In the genomic region with DNA sequence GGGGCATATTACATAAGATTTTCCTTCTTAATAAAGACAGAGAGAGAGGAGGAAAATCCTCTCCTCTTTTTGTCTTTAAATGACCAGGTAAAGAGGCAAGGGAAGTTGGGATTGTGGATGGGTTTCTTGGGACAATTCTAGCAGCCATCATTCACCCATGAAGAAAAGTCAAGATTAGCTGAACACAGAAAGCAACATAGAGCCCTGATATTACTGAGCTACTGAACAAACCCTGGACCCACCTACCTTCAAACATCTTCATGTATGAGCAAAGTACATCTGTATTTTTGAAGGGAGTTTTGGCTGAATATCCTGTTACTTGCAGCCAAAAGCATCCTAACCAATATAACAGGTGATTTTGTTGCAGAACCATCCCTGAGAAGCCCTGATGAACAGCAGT, we compare ENCODE assay signal across 18 cellular contexts. TPM values are rescaled to one million over a fixed set of nuclear protein-coding genes. Genes with fewer than 3 reads are reported as not detected.
DNase-seq lines count a peak whose midpoint lies in the region; ATAC-seq and TF ChIP-seq lines count a peak whose summit lies in the region.
"Had no signal": no experiment of that assay in that cellular context is flagged by ENCODE, and none has a peak within 500 bp of the region (broad histone marks: within the 10 kb centered on the region; RNA-seq: fewer than 3 reads in every experiment).

No MANE protein-coding gene starts in this region.

- H3K4me1 Mint-ChIP-seq in activated naive CD4-positive, alpha-beta T cell treated with anti-CD3 and anti-CD28 coated beads, Interleukin-2, amount 10 ng/mL, durations not matched to agents 7 days and 5 days, result peaks cover 48% of the 10 kb centered on the region
- peaks cover 44% of the 10 kb centered on the region for H3K4me1 Mint-ChIP-seq in HFFc6 (ENCODE audit: low read depth)
- H3K4me1 Mint-ChIP-seq in activated T-helper 1 cell treated with anti-CD3 and anti-CD28 coated beads, Interleukin-12 subunit alpha, Interleukin-12 subunit beta, Interleukin-2, Interleukin-4 antibody, amounts not matched to agents 30 ng/mL and 10 ng/mL and 1 ng/mL, durations not matched to agents 14 hours and 24 hours and 36 hours (ENCODE audit: low read depth), result peaks cover 53% of the 10 kb centered on the region

- no peak overlapping the region for H3K27ac Mint-ChIP-seq in activated naive CD4-positive, alpha-beta T cell treated with anti-CD3 and anti-CD28 coated beads, Interleukin-2, amount 10 ng/mL, durations not matched to agents 7 days and 5 days
- H3K27ac Mint-ChIP-seq in HFFc6, result no peak overlapping the region
- H3K27ac Mint-ChIP-seq in activated T-helper 1 cell treated with anti-CD3 and anti-CD28 coated beads, Interleukin-12 subunit alpha, Interleukin-12 subunit beta, Interleukin-2, Interleukin-4 antibody, amounts not matched to agents 30 ng/mL and 10 ng/mL and 1 ng/mL, durations not matched to agents 14 hours and 24 hours and 36 hours, result peak overlapping the region; percentile 23

- no peak overlapping the region for H3K4me2 ChIP-seq in osteoblast (ENCODE audit: insufficient read depth, low read length)

- no peak overlapping the region for H2AFZ ChIP-seq in osteoblast (ENCODE audit: low read length)

- H3K4me3 ChIP-seq in osteoblast (ENCODE audit: insufficient read depth, low read length), result no peak overlapping the region
- H3K4me3 ChIP-seq: heart left ventricle, lower lobe of right lung, thoracic aorta had no signal

- H3K27me3 Mint-ChIP-seq in activated naive CD4-positive, alpha-beta T cell treated with anti-CD3 and anti-CD28 coated beads, Interleukin-2, amount 10 ng/mL, durations not matched to agents 7 days and 5 days, result no peaks in the 10 kb centered on the region
- H3K27me3 Mint-ChIP-seq in HFFc6 (ENCODE audit: insufficient read depth), result no peaks in the 10 kb centered on the region
- H3K27me3 Mint-ChIP-seq in activated T-helper 1 cell treated with anti-CD3 and anti-CD28 coated beads, Interleukin-12 subunit alpha, Interleukin-12 subunit beta, Interleukin-2, Interleukin-4 antibody, amounts not matched to agents 30 ng/mL and 10 ng/mL and 1 ng/mL, durations not matched to agents 14 hours and 24 hours and 36 hours (ENCODE audit: insufficient read depth), result no peaks in the 10 kb centered on the region

- no peaks in the 10 kb centered on the region for H3K9me3 ChIP-seq in osteoblast (ENCODE audit: low read depth, low read length)
- H3K9me3 ChIP-seq: heart left ventricle, lower lobe of right lung, thoracic aorta had no signal

- no peaks in the 10 kb centered on the region for H3K27me3 ChIP-seq in osteoblast (ENCODE audit: insufficient read depth, low read length)
- H3K27me3 ChIP-seq: heart left ventricle had no signal

- no peaks in the 10 kb centered on the region for H4K20me1 ChIP-seq in osteoblast (ENCODE audit: insufficient read depth, low read length)

- CTCF ChIA-PET in activated naive CD4-positive, alpha-beta T cell treated with anti-CD3 and anti-CD28 coated beads, Interleukin-2, amount 10 ng/mL, durations not matched to agents 7 days and 5 days (lab: Charles Lee), result interaction anchor here (3.0 kb wide), 1 partner anchor 29 kb away, joined by 16 read pairs; no protein-coding TSS in a partner anchor

- H3K79me2 ChIP-seq in osteoblast (ENCODE audit: insufficient read depth, low read length), result peaks cover 37% of the 10 kb centered on the region

- no peaks in the 10 kb centered on the region for H3K9me3 Mint-ChIP-seq in activated naive CD4-positive, alpha-beta T cell treated with anti-CD3 and anti-CD28 coated beads, Interleukin-2, amount 10 ng/mL, durations not matched to agents 7 days and 5 days
- H3K9me3 Mint-ChIP-seq in HFFc6, result no peaks in the 10 kb centered on the region
- H3K9me3 Mint-ChIP-seq in activated T-helper 1 cell treated with anti-CD3 and anti-CD28 coated beads, Interleukin-12 subunit alpha, Interleukin-12 subunit beta, Interleukin-2, Interleukin-4 antibody, amounts not matched to agents 30 ng/mL and 10 ng/mL and 1 ng/mL, durations not matched to agents 14 hours and 24 hours and 36 hours, result no peaks in the 10 kb centered on the region

- TF ChIP-seq CTCF in HFFc6 (IDR thresholded peaks at IDR 0.05) (no peak), osteoblast (IDR thresholded peaks at IDR 0.05; ENCODE audit: extremely low read depth, low read depth, low read length) (no peak)

- peaks cover 23% of the 10 kb centered on the region for H3K36me3 Mint-ChIP-seq in activated naive CD4-positive, alpha-beta T cell treated with anti-CD3 and anti-CD28 coated beads, Interleukin-2, amount 10 ng/mL, durations not matched to agents 7 days and 5 days
- H3K36me3 Mint-ChIP-seq in HFFc6 (ENCODE audit: low read depth), result 0 out of 2 replicates have a peak, but pooled peaks cover 4% of the 10 kb centered on the region
- peaks cover 26% of the 10 kb centered on the region for H3K36me3 Mint-ChIP-seq in activated T-helper 1 cell treated with anti-CD3 and anti-CD28 coated beads, Interleukin-12 subunit alpha, Interleukin-12 subunit beta, Interleukin-2, Interleukin-4 antibody, amounts not matched to agents 30 ng/mL and 10 ng/mL and 1 ng/mL, durations not matched to agents 14 hours and 24 hours and 36 hours (ENCODE audit: low read depth)

- no peak for ATAC-seq in GM19397 (IDR thresholded peaks at IDR 0.05; ENCODE audit: unreplicated experiment)
- ATAC-seq in GM21576 (IDR thresholded peaks at IDR 0.05; ENCODE audit: unreplicated experiment), result no peak
- no peak for ATAC-seq in HG02588 (IDR thresholded peaks at IDR 0.05; ENCODE audit: unreplicated experiment)
- ATAC-seq: heart left ventricle, lower lobe of right lung had no signal

- peak overlapping the region; percentile 98 for H3K4me3 Mint-ChIP-seq in activated naive CD4-positive, alpha-beta T cell treated with anti-CD3 and anti-CD28 coated beads, Interleukin-2, amount 10 ng/mL, durations not matched to agents 7 days and 5 days
- H3K4me3 Mint-ChIP-seq in HFFc6, result peak overlapping the region; percentile 94
- H3K4me3 Mint-ChIP-seq in activated T-helper 1 cell treated with anti-CD3 and anti-CD28 coated beads, Interleukin-12 subunit alpha, Interleukin-12 subunit beta, Interleukin-2, Interleukin-4 antibody, amounts not matched to agents 30 ng/mL and 10 ng/mL and 1 ng/mL, durations not matched to agents 14 hours and 24 hours and 36 hours, result peak overlapping the region; percentile 99

- no peak overlapping the region for H3K27ac ChIP-seq in osteoblast (ENCODE audit: low read depth, low read length)
- H3K27ac ChIP-seq: heart left ventricle, lower lobe of right lung, thoracic aorta had no signal

- no peaks in the 10 kb centered on the region for H3K36me3 ChIP-seq in osteoblast (ENCODE audit: insufficient read depth, low read length)
- H3K36me3 ChIP-seq: lower lobe of right lung, thoracic aorta had no signal

- H3K4me1 ChIP-seq in osteoblast (ENCODE audit: insufficient read depth, low read length), result peaks cover 10% of the 10 kb centered on the region

- no peak for DNase-seq in activated naive CD4-positive, alpha-beta T cell treated with anti-CD3 and anti-CD28 coated beads, Interleukin-2, amount 10 ng/mL, durations not matched to agents 7 days and 5 days
- no peak for DNase-seq in activated naive CD4-positive, alpha-beta T cell treated with Interleukin-2 at 50 U/mL for 16 hours
- DNase-seq in HFFc6, result no peak
- DNase-seq in activated T-helper 1 cell treated with anti-CD3 and anti-CD28 coated beads, Interleukin-12 subunit alpha, Interleukin-12 subunit beta, Interleukin-2, Interleukin-4 antibody, amounts not matched to agents 30 ng/mL and 10 ng/mL and 1 ng/mL, durations not matched to agents 14 hours and 24 hours and 36 hours (ENCODE audit: low spot score), result no peak
- DNase-seq in osteoblast (ENCODE audit: insufficient read length, low spot score, missing footprints), result peak; percentile 18
- DNase-seq: aorta; heart left ventricle; lower lobe of right lung; NCI-H187 treated with DMSO at 0.1 percent for 48 hours; NCI-H446; Right ventricle myocardium superior; stimulated activated CD4-positive, alpha-beta T cell treated with anti-CD3 and anti-CD28 coated beads, Interleukin-4, amount 100 ng/mL, for 4 hours; stimulated activated CD8-positive, alpha-beta memory T cell treated with anti-CD3 and anti-CD28 coated beads, Interleukin-4, amount 100 ng/mL, for 48 hours; T-helper 1 cell had no signal

- intact Hi-C loops in activated T-helper 1 cell treated with anti-CD3 and anti-CD28 coated beads, Interleukin-12 subunit alpha, Interleukin-12 subunit beta, Interleukin-2, Interleukin-4 antibody, amounts not matched to agents 30 ng/mL and 10 ng/mL and 1 ng/mL, durations not matched to agents 14 hours and 24 hours and 36 hours (cut with micrococcal nuclease), result loop anchor here (2.0 kb wide), 1 partner anchor 571 kb away; no protein-coding TSS in a partner anchor

RNA-seq across cellular contexts. Expression of a gene that starts 2.5 kb away (rescaled TPM):
- 10 to 100 TPM; 15.4 to 22.0 (median 17.5) TPM for total RNA-seq in HFFc6 (2021; fragmentation: NEBNext Ultra II Directional; extraction: Animal tissue kit (Norgen Biotek cat#: 25700))
- 34.7 and 36.9 TPM in 2 replicates for total RNA-seq in activated T-helper 1 cell treated with anti-CD3 and anti-CD28 coated beads, Interleukin-12 subunit alpha, Interleukin-12 subunit beta, Interleukin-2, Interleukin-4 antibody, amounts not matched to agents 30 ng/mL and 10 ng/mL and 1 ng/mL, durations not matched to agents 14 hours and 24 hours and 36 hours
- total RNA-seq in osteoblast, result 23.5 and 23.6 TPM in 2 replicates

RNA-seq across cellular contexts. Expression of a gene that starts 25.6 kb away (rescaled TPM):
- total RNA-seq in HFFc6 (2021; fragmentation: NEBNext Ultra II Directional; extraction: Animal tissue kit (Norgen Biotek cat#: 25700)), result 10 to 100 TPM; 33.9 to 39.4 (median 36.9) TPM
- 9.1 and 11.0 TPM in 2 replicates for total RNA-seq in activated T-helper 1 cell treated with anti-CD3 and anti-CD28 coated beads, Interleukin-12 subunit alpha, Interleukin-12 subunit beta, Interleukin-2, Interleukin-4 antibody, amounts not matched to agents 30 ng/mL and 10 ng/mL and 1 ng/mL, durations not matched to agents 14 hours and 24 hours and 36 hours
- 36.6 and 43.0 TPM in 2 replicates for total RNA-seq in osteoblast

RNA-seq across cellular contexts. Expression of a gene that starts 54.5 kb away (rescaled TPM):
- under 1 TPM; 0.09 to 0.36 (median 0.23) TPM for total RNA-seq in HFFc6 (2021; fragmentation: NEBNext Ultra II Directional; extraction: Animal tissue kit (Norgen Biotek cat#: 25700))
- 0.51 and 0.52 TPM in 2 replicates for total RNA-seq in activated T-helper 1 cell treated with anti-CD3 and anti-CD28 coated beads, Interleukin-12 subunit alpha, Interleukin-12 subunit beta, Interleukin-2, Interleukin-4 antibody, amounts not matched to agents 30 ng/mL and 10 ng/mL and 1 ng/mL, durations not matched to agents 14 hours and 24 hours and 36 hours
- 0.29 and 0.72 TPM in 2 replicates for total RNA-seq in osteoblast
- total RNA-seq: thoracic aorta had no signal
